Comparison of ENCODE assay signal across 2 cellular contexts in genomic region chr19:35038623-35039512, GRCh38.
A peak's percentile ranks its signal among the peaks of the same experiment; 100 is the strongest.
TF ChIP-seq lines count a peak whose summit lies in the region.

No MANE protein-coding gene starts in this region.

TF ChIP-seq in Ishikawa, 13 proteins besides CTCF, POLR2A, EP300 and RAD21:
- TF ChIP-seq FOXM1 (IDR thresholded peaks at IDR 0.05; ENCODE audit: borderline replicate concordance, low read depth), result no peak
- TF ChIP-seq CEBPB (IDR thresholded peaks at IDR 0.05), result 0 out of 2 replicates have a peak, but pooled peaks have one; percentile 29

TF ChIP-seq in K562, 482 proteins besides CTCF, POLR2A, EP300 and RAD21:
- TF ChIP-seq ZKSCAN8 (CRISPR knock-in tag; IDR thresholded peaks at IDR 0.05) (no peak), ZNF224 (CRISPR knock-in tag; IDR thresholded peaks at IDR 0.05) (no peak), ZBTB33 (CRISPR knock-in tag; IDR thresholded peaks at IDR 0.05) (peak; percentile 66; the same call in 1 of the 2 replicates), ZNF408 (CRISPR knock-in tag; IDR thresholded peaks at IDR 0.05; ENCODE audit: low read depth) (no peak), BCOR (IDR thresholded peaks at IDR 0.05) (peak; percentile 67), PBX2 (CRISPR knock-in tag; IDR thresholded peaks at IDR 0.05; ENCODE audit: low read depth) (no peak), PBX2 (tag; conservative IDR thresholded peaks at IDR 0.05; ENCODE audit: low read depth) (peak; percentile 80), THAP7 (CRISPR knock-in tag; IDR thresholded peaks at IDR 0.05) (no peak), SRSF9 (IDR thresholded peaks at IDR 0.05; ENCODE audit: borderline replicate concordance, low read depth, low read length) (no peak), CTBP1 (IDR thresholded peaks at IDR 0.05; ENCODE audit: borderline replicate concordance) (peak; percentile 32; the same call in 1 of the 2 replicates), KHSRP (IDR thresholded peaks at IDR 0.05) (no peak), RNF2 (IDR thresholded peaks at IDR 0.05) (no peak), POU5F1 (IDR thresholded peaks at IDR 0.05; ENCODE audit: borderline replicate concordance, low read depth, low read length, partially characterized antibody) (no peak), RBM25 (IDR thresholded peaks at IDR 0.05; ENCODE audit: low read depth, low read length, severe bottlenecking) (peak; percentile 56), PKNOX1 (IDR thresholded peaks at IDR 0.05) (peak; percentile 87), GMEB1 (CRISPR knock-in tag; IDR thresholded peaks at IDR 0.05) (no peak), PRDM10 (IDR thresholded peaks at IDR 0.05; ENCODE audit: partially characterized antibody) (peak; percentile 30), RBM17 (IDR thresholded peaks at IDR 0.05; ENCODE audit: borderline replicate concordance, low read depth, low read length) (no peak), ADNP (tag; IDR thresholded peaks at IDR 0.05) (peak; percentile 45; the same call in 1 of the 2 replicates), CEBPB (tag; IDR thresholded peaks at IDR 0.05) (peak; percentile 46), BHLHE40 (IDR thresholded peaks at IDR 0.05; ENCODE audit: low read length) (no peak), MEIS2 (IDR thresholded peaks at IDR 0.05; ENCODE audit: partially characterized antibody) (peak; percentile 92), RCOR1 (IDR thresholded peaks at IDR 0.05; ENCODE audit: borderline replicate concordance in 1 of 2, low read depth in 2 of 2, low read length in 2 of 2) (peak in 1 of 2 experiments; percentile 42; a peak in 1 of 4 replicates), NRF1 (conservative IDR thresholded peaks at IDR 0.05 in 1 of 2, IDR thresholded peaks at IDR 0.05 in 1 of 2) (no peak), NR1H2 (CRISPR knock-in tag; IDR thresholded peaks at IDR 0.05) (no peak), ZNF740 (CRISPR knock-in tag; IDR thresholded peaks at IDR 0.05) (0 out of 2 replicates have a peak, but pooled peaks have one; percentile 16), ZNF740 (tag; IDR thresholded peaks at IDR 0.05) (no peak), ZC3H8 (IDR thresholded peaks at IDR 0.05) (no peak), SMARCA4 (IDR thresholded peaks at IDR 0.05) (no peak), ZNF764 (CRISPR knock-in tag; IDR thresholded peaks at IDR 0.05; ENCODE audit: low read depth) (no peak), CBX1 (IDR thresholded peaks at IDR 0.05; ENCODE audit: low read depth) (0 out of 2 replicates have a peak, but pooled peaks have one; percentile 52), BRD9 (IDR thresholded peaks at IDR 0.05; ENCODE audit: low read depth, partially characterized antibody) (peak; percentile 93), ZFP36 (IDR thresholded peaks at IDR 0.05; ENCODE audit: low read depth, low read length, partially characterized antibody) (peak; percentile 77), TFAP4 (CRISPR knock-in tag; IDR thresholded peaks at IDR 0.05; ENCODE audit: borderline replicate concordance) (peak; percentile 24; the same call in 1 of the 2 replicates), SMARCA5 (IDR thresholded peaks at IDR 0.05) (peak; percentile 87; the same call in 1 of the 2 replicates), ZFX (CRISPR knock-in tag; IDR thresholded peaks at IDR 0.05) (no peak)
